In the genomic region with DNA sequence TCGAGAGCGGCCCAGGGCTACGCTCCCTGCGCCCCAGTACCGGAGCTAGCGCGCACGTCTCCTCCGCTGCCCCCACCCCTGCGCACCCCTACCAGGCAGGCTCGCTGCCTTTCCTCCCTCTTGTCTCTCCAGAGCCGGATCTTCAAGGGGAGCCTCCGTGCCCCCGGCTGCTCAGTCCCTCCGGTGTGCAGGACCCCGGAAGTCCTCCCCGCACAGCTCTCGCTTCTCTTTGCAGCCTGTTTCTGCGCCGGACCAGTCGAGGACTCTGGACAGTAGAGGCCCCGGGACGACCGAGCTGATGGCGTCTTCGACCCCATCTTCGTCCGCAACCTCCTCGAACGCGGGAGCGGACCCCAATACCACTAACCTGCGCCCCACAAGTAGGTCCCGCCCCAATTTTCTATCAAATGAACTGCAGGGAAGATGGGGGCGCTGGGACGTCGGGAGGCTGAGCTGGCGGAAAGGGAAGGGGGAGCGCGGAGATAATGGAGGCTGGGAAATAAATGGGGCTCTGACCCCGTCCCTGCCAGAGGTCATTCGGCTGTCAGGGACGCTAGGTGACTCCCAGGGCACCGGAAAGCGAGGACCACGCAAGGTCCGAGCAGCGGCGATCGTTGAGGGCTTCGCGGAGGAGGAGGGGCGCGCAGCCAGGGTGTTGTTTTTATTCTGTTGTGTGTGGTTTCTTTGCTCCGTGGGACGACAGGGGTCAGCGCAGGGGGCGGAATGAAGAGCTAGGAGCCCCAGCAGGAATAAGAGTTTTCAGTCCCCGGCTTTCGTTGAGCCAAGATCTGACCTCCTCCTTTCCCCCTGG, we compare ENCODE assay signal across 8 cellular contexts. TPM values are rescaled to one million over a fixed set of nuclear protein-coding genes. Genes with fewer than 3 reads are reported as not detected.
DNase-seq lines count a peak whose midpoint lies in the region; TF ChIP-seq lines count a peak whose summit lies in the region.

No MANE protein-coding gene starts in this region.

- H3K4me1 Mint-ChIP-seq in CD8-positive, alpha-beta memory T cell = peaks cover 59 to 89% (median 74%) of the 10 kb centered on the region in 3 donors
- peaks cover 62% of the 10 kb centered on the region for H3K4me1 Mint-ChIP-seq in neural progenitor cell

- no peak overlapping the region for H3K9ac ChIP-seq in colonic mucosa (ENCODE audit: low read depth in 2 of 2, low read length in 2 of 2)
- no peak overlapping the region for H3K9ac ChIP-seq in neural progenitor cell
- H3K9ac ChIP-seq in MM.1S (ENCODE audit: low read length) = no peak overlapping the region

- CTCF ChIA-PET in CD8-positive, alpha-beta memory T cell (lab: Charles Lee) = interaction anchor here (0.8 to 1.4 kb wide), 2 partner anchors 46 to 409 kb away, joined by 3 to 5 read pairs; no protein-coding TSS in a partner anchor

- H3K79me2 ChIP-seq in neural progenitor cell (ENCODE audit: low read depth) (no peaks in the 10 kb centered on the region), MM.1S (ENCODE audit: low read length) (no peaks in the 10 kb centered on the region)

- H3K4me3 ChIP-seq in CD8-positive, alpha-beta memory T cell (ENCODE audit: low read length) = no peak overlapping the region
- H3K4me3 ChIP-seq in MG63 = peak overlapping the region; percentile 49
- H3K4me3 ChIP-seq in colonic mucosa = peak overlapping the region; percentile 32
- H3K4me3 ChIP-seq in neural progenitor cell = peak overlapping the region; percentile 60
- H3K4me3 ChIP-seq in MM.1S (ENCODE audit: low read length) = no peak overlapping the region

- no peak for DNase-seq in CD8-positive, alpha-beta memory T cell
- DNase-seq in MG63 (peak; percentile 19), colonic mucosa (no peak), neural progenitor cell (ENCODE audit: low spot score) (peak; percentile 44), AML-193 (lab: John Stamatoyannopoulos, UW) (no peak), glomerular visceral epithelial cell (ENCODE audit: extremely low spot score) (no peak), MM.1S (no peak), NCI-H2196 treated with DMSO at 0.1 percent for 48 hours (lab: John Stamatoyannopoulos, UW; ENCODE audit: unreplicated experiment) (no peak)

- H3K27me3 ChIP-seq in CD8-positive, alpha-beta memory T cell (ENCODE audit: insufficient read depth, low read length, poor library complexity, severe bottlenecking) = peaks cover 85% of the 10 kb centered on the region
- peaks cover 39% of the 10 kb centered on the region for H3K27me3 ChIP-seq in MG63
- H3K27me3 ChIP-seq in colonic mucosa = peaks cover 93% of the 10 kb centered on the region
- H3K27me3 ChIP-seq in neural progenitor cell = peaks cover 100% of the 10 kb centered on the region
- peaks cover 75% of the 10 kb centered on the region for H3K27me3 ChIP-seq in MM.1S (replicated peaks; ENCODE audit: insufficient read depth, low read length)

- H3K4me2 ChIP-seq in neural progenitor cell = peak overlapping the region; percentile 96
- H3K4me2 ChIP-seq in MM.1S (ENCODE audit: low read depth, low read length) = no peak overlapping the region

- peak overlapping the region; percentile 55 to 84 (median 72) for H3K4me3 Mint-ChIP-seq in CD8-positive, alpha-beta memory T cell
- H3K4me3 Mint-ChIP-seq in neural progenitor cell = peak overlapping the region; percentile 88

- H3K27ac Mint-ChIP-seq in CD8-positive, alpha-beta memory T cell = peak overlapping the region in 2 of 8 donors; percentile 56 to 88
- no peak overlapping the region for H3K27ac Mint-ChIP-seq in neural progenitor cell

- TF ChIP-seq CTCF in colonic mucosa (IDR thresholded peaks at IDR 0.05) = no peak
- no peak for TF ChIP-seq CTCF in neural progenitor cell (IDR thresholded peaks at IDR 0.05)
- no peak for TF ChIP-seq CTCF in MM.1S (IDR thresholded peaks at IDR 0.05; ENCODE audit: low read length)

- H3F3A ChIP-seq in neural progenitor cell (ENCODE audit: low read depth) = peaks cover 78% of the 10 kb centered on the region
- H3F3A ChIP-seq in MM.1S (ENCODE audit: insufficient read depth, low read length) = no peaks in the 10 kb centered on the region

- H3K9me3 ChIP-seq in CD8-positive, alpha-beta memory T cell (ENCODE audit: low read length) = no peaks in the 10 kb centered on the region
- no peaks in the 10 kb centered on the region for H3K9me3 ChIP-seq in MG63
- H3K9me3 ChIP-seq in colonic mucosa = no peaks in the 10 kb centered on the region
- no peaks in the 10 kb centered on the region for H3K9me3 ChIP-seq in neural progenitor cell (ENCODE audit: low read depth)
- no peaks in the 10 kb centered on the region for H3K9me3 ChIP-seq in MM.1S (replicated peaks; ENCODE audit: insufficient read depth, low read length)

- intact Hi-C loops in colonic mucosa (cut with DNase I) = loop anchor here (5.0 to 10.0 kb wide), 2 partner anchors 334 to 581 kb away; no protein-coding TSS in a partner anchor

- H3K9me3 Mint-ChIP-seq in CD8-positive, alpha-beta memory T cell = peaks cover 0 to 8% (median 0%) of the 10 kb centered on the region in 5 donors
- no peaks in the 10 kb centered on the region for H3K9me3 Mint-ChIP-seq in neural progenitor cell

- H3K36me3 ChIP-seq in CD8-positive, alpha-beta memory T cell (ENCODE audit: insufficient read depth, low read length) = no peaks in the 10 kb centered on the region
- H3K36me3 ChIP-seq in MG63 (no peaks in the 10 kb centered on the region), colonic mucosa (no peaks in the 10 kb centered on the region), neural progenitor cell (no peaks in the 10 kb centered on the region), MM.1S (replicated peaks; ENCODE audit: insufficient read depth, low read length) (no peaks in the 10 kb centered on the region)

- peaks cover 83 to 89% of the 10 kb centered on the region in 2 donors for H3K27me3 Mint-ChIP-seq in CD8-positive, alpha-beta memory T cell
- H3K27me3 Mint-ChIP-seq in neural progenitor cell (ENCODE audit: insufficient read depth, low read depth) = peaks cover 84% of the 10 kb centered on the region

- POLR2A ChIA-PET in CD8-positive, alpha-beta memory T cell (lab: Charles Lee) = no interaction called here

- H3K9me2 ChIP-seq in MM.1S (replicated peaks; ENCODE audit: insufficient read depth, low read length) = no peaks in the 10 kb centered on the region

- H4K20me1 ChIP-seq in neural progenitor cell (ENCODE audit: low read depth) = peaks cover 41% of the 10 kb centered on the region
- no peaks in the 10 kb centered on the region for H4K20me1 ChIP-seq in MM.1S (ENCODE audit: insufficient read depth, low read length)

- peak overlapping the region; percentile 44 for H2AFZ ChIP-seq in neural progenitor cell (replicated peaks)
- H2AFZ ChIP-seq in MM.1S (ENCODE audit: low read length) = no peak overlapping the region

- no peak overlapping the region for H3K27ac ChIP-seq in CD8-positive, alpha-beta memory T cell (ENCODE audit: low read depth, low read length)
- H3K27ac ChIP-seq in colonic mucosa (no peak overlapping the region), neural progenitor cell (no peak overlapping the region), MM.1S (ENCODE audit: low read length) (no peak overlapping the region)

- peaks cover 75% of the 10 kb centered on the region for H3K4me1 ChIP-seq in CD8-positive, alpha-beta memory T cell (ENCODE audit: insufficient read depth, low read length)
- H3K4me1 ChIP-seq in colonic mucosa = peaks cover 17% of the 10 kb centered on the region
- H3K4me1 ChIP-seq in neural progenitor cell = peaks cover 63% of the 10 kb centered on the region
- peaks cover 19% of the 10 kb centered on the region for H3K4me1 ChIP-seq in MM.1S (ENCODE audit: low read length)

- H3K36me3 Mint-ChIP-seq in CD8-positive, alpha-beta memory T cell = no peaks in the 10 kb centered on the region
- H3K36me3 Mint-ChIP-seq in neural progenitor cell = no peaks in the 10 kb centered on the region

RNA-seq across cellular contexts. Expression of a gene that starts 1.8 kb away (rescaled TPM):
- total RNA-seq in CD8-positive, alpha-beta memory T cell = 1 to 10 TPM in 1 of 2 experiments, under 1 TPM in 1; 0.55 to 1.0 TPM
- not detected for polyA plus RNA-seq in CD8-positive, alpha-beta memory T cell
- 3.2 TPM in 1 of 2 replicates, not detected in the other for total RNA-seq in MG63 (2014; rRNA removed; shearing (Covaris generic); ENCODE audit: low replicate concordance)
- total RNA-seq in colonic mucosa (under 1 TPM in 1 of 2 donors, not detected in 1; 0.10 TPM), neural progenitor cell (ENCODE audit: low replicate concordance) (5.2 and 10.7 TPM in 2 replicates)

RNA-seq across cellular contexts. Expression of a gene that starts 48.3 kb away (rescaled TPM):
- total RNA-seq in CD8-positive, alpha-beta memory T cell = not detected
- not detected for polyA plus RNA-seq in CD8-positive, alpha-beta memory T cell
- total RNA-seq in MG63 (2014; rRNA removed; shearing (Covaris generic); ENCODE audit: low replicate concordance) = 1.5 TPM in 1 of 2 replicates, not detected in the other
- total RNA-seq in colonic mucosa (not detected), neural progenitor cell (ENCODE audit: low replicate concordance) (0.43 and 2.7 TPM in 2 replicates)

Comparison
In these comparisons a context has a peak if more than half of its experiments do, and no peak if none do; other contexts are left out.
1. DNase-seq: peak in MG63 (single experiment) and neural progenitor cell (single experiment); none in CD8-positive, alpha-beta memory T cell (0 of 5), colonic mucosa (single experiment), AML-193 (0 of 2), glomerular visceral epithelial cell (single experiment), MM.1S (single experiment) and NCI-H2196 treated with DMSO at 0.1 percent for 48 hours (single experiment).
2. H3K4me3 ChIP-seq: peak in MG63 (single experiment), colonic mucosa (single experiment) and neural progenitor cell (single experiment); none in CD8-positive, alpha-beta memory T cell (single experiment) and MM.1S (single experiment).